In the genomic region with DNA sequence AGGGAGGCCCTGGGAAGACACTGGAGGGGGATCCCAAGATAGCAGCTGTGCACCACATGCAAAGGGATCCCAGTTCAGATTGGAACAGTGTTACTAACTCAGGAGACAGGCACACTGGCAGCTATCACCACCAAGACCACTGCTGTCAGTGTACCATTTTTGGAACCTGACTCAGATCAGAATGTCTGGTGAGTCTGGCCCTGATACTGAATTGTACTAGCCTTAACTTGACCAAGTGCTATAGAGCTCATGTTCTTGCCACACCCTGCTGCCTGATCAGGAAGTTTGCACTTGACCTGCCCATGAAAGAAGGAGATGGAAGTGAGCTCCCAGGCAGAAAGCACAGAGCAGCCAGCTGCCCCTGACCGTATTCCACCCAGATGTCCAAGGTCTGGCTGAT, we compare ENCODE assay signal across 14 cellular contexts.
"Had no signal": no experiment of that assay in that cellular context is flagged by ENCODE, and none has a peak within 500 bp of the region (broad histone marks: within the 10 kb centered on the region; RNA-seq: fewer than 3 reads in every experiment).

No MANE protein-coding gene starts in this region.

- H3K4me3 Mint-ChIP-seq: naive B cell; T-helper 1 cell treated with Interleukin-12 subunit alpha and Interleukin-12 subunit beta and Interleukin-4 antibody, amounts not matched to agents 30 μg/mL and 1 μg/mL, for 36 hours; type B pancreatic cell had no signal

- H3K27ac Mint-ChIP-seq: naive B cell; T-helper 1 cell treated with Interleukin-12 subunit alpha and Interleukin-12 subunit beta and Interleukin-4 antibody, amounts not matched to agents 30 μg/mL and 1 μg/mL, for 36 hours; type B pancreatic cell had no signal

- H3K9me3 Mint-ChIP-seq: T-helper 1 cell treated with Interleukin-12 subunit alpha and Interleukin-12 subunit beta and Interleukin-4 antibody, amounts not matched to agents 30 μg/mL and 1 μg/mL, for 36 hours; type B pancreatic cell had no signal

- H3K36me3 Mint-ChIP-seq: naive B cell, type B pancreatic cell had no signal

- H3K27ac ChIP-seq: adrenal gland, neutrophil, right atrium auricular region had no signal

- DNase-seq: activated CD4-positive, alpha-beta T cell treated with anti-CD3 and anti-CD28 coated beads, Interleukin-2, amount 50 U/mL, for 1 hour; activated naive CD4-positive, alpha-beta T cell treated with anti-CD3 and anti-CD28 coated beads, Interleukin-2, amount 50 U/mL, for 16 hours; activated T-cell treated with anti-CD3 and anti-CD28 coated beads for 4 hours; adrenal gland; effector memory CD4-positive, alpha-beta T cell; erythroblast; glutamatergic neuron; naive B cell; stimulated activated CD4-positive, alpha-beta T cell treated with anti-CD3 and anti-CD28 coated beads, Interleukin-2, amount 100 ng/mL, for 48 hours; stimulated activated naive CD4-positive, alpha-beta T cell treated with Interleukin-2 at 50 U/mL for 16 hours had no signal

- H3K9me3 ChIP-seq: adrenal gland, neutrophil, right atrium auricular region had no signal

- H3K36me3 ChIP-seq: adrenal gland, neutrophil, right atrium auricular region had no signal

- H3K4me3 ChIP-seq: adrenal gland, right atrium auricular region had no signal

- H3K27me3 ChIP-seq: neutrophil, right atrium auricular region had no signal
